Comparison of ENCODE assay signal across 34 cellular contexts in genomic region chr10:112932658-112933057, GRCh38.
"Had no signal": no experiment of that assay in that cellular context is flagged by ENCODE, and none has a peak within 500 bp of the region (broad histone marks: within the 10 kb centered on the region; RNA-seq: fewer than 3 reads in every experiment).

No MANE protein-coding gene starts in this region.

- H3K27me3 ChIP-seq: MG63 had no signal

- DNase-seq: Karpas-422, Kasumi-1, MG63, MM.1S, MV-4-11, NCI-H1048, NCI-H1092, NCI-H1092 treated with DMSO at 0.1 percent for 48 hours, NCI-H1105, NCI-H1105 treated with DMSO at 0.1 percent for 48 hours, NCI-H1417, NCI-H1417 treated with DMSO at 0.1 percent for 48 hours, NCI-H1436, NCI-H1436 treated with DMSO at 0.1 percent for 48 hours, NCI-H146, NCI-H1694, NCI-H1694 treated with DMSO at 0.1 percent for 48 hours, NCI-H187, NCI-H187 treated with DMSO at 0.1 percent for 48 hours, NCI-H1930, NCI-H2029, NCI-H2029 treated with DMSO at 0.1 percent for 48 hours, NCI-H2081, NCI-H2081 treated with DMSO at 0.1 percent for 48 hours, NCI-H2107, NCI-H2171, NCI-H2171 treated with DMSO at 0.1 percent for 48 hours, NCI-H2227 treated with DMSO at 0.1 percent for 48 hours, NCI-H226, NCI-H345, NCI-H446, NCI-H446 treated with DMSO at 0.1 percent for 48 hours, NCI-H510A, NCI-H510A treated with DMSO at 0.1 percent for 48 hours had no signal

- H3K36me3 ChIP-seq: MG63 had no signal

- H3K9me3 ChIP-seq: MG63 had no signal

- H3K4me3 ChIP-seq: MG63 had no signal
